ENCODE assay signal across 1 cellular context in the genomic region with DNA sequence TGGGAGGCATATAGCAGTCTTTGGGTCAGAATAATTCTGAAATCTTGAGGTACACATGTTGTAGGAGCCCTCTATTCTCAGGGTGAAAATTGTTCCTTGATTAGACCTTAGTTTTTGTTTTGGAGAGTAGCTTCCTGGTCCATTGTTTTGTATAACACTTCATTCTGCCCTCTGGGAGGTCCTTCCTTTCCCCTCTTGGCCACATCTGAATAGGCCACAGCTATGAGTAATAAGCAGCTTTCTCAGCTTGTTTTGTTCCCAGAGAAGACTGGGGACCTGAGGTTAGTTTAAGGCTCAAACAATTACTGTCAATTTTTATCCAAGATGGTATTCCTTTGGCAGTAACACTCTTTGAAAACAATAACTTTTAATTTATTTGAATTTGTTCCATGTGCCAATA.
TF ChIP-seq lines count a peak whose summit lies in the region.

No MANE protein-coding gene starts in this region.

TF ChIP-seq in GM23338, 12 proteins besides CTCF, POLR2A, EP300 and RAD21 (continued from another document):
- TF ChIP-seq JUNB (IDR thresholded peaks at IDR 0.05; ENCODE audit: unreplicated experiment) (no peak), POLR2AphosphoS5 (IDR thresholded peaks at IDR 0.05; ENCODE audit: low read depth) (no peak), CREB1 (CRISPR knock-in tag; IDR thresholded peaks at IDR 0.05; ENCODE audit: low read depth) (no peak)
- TF ChIP-seq, protein P1, sequence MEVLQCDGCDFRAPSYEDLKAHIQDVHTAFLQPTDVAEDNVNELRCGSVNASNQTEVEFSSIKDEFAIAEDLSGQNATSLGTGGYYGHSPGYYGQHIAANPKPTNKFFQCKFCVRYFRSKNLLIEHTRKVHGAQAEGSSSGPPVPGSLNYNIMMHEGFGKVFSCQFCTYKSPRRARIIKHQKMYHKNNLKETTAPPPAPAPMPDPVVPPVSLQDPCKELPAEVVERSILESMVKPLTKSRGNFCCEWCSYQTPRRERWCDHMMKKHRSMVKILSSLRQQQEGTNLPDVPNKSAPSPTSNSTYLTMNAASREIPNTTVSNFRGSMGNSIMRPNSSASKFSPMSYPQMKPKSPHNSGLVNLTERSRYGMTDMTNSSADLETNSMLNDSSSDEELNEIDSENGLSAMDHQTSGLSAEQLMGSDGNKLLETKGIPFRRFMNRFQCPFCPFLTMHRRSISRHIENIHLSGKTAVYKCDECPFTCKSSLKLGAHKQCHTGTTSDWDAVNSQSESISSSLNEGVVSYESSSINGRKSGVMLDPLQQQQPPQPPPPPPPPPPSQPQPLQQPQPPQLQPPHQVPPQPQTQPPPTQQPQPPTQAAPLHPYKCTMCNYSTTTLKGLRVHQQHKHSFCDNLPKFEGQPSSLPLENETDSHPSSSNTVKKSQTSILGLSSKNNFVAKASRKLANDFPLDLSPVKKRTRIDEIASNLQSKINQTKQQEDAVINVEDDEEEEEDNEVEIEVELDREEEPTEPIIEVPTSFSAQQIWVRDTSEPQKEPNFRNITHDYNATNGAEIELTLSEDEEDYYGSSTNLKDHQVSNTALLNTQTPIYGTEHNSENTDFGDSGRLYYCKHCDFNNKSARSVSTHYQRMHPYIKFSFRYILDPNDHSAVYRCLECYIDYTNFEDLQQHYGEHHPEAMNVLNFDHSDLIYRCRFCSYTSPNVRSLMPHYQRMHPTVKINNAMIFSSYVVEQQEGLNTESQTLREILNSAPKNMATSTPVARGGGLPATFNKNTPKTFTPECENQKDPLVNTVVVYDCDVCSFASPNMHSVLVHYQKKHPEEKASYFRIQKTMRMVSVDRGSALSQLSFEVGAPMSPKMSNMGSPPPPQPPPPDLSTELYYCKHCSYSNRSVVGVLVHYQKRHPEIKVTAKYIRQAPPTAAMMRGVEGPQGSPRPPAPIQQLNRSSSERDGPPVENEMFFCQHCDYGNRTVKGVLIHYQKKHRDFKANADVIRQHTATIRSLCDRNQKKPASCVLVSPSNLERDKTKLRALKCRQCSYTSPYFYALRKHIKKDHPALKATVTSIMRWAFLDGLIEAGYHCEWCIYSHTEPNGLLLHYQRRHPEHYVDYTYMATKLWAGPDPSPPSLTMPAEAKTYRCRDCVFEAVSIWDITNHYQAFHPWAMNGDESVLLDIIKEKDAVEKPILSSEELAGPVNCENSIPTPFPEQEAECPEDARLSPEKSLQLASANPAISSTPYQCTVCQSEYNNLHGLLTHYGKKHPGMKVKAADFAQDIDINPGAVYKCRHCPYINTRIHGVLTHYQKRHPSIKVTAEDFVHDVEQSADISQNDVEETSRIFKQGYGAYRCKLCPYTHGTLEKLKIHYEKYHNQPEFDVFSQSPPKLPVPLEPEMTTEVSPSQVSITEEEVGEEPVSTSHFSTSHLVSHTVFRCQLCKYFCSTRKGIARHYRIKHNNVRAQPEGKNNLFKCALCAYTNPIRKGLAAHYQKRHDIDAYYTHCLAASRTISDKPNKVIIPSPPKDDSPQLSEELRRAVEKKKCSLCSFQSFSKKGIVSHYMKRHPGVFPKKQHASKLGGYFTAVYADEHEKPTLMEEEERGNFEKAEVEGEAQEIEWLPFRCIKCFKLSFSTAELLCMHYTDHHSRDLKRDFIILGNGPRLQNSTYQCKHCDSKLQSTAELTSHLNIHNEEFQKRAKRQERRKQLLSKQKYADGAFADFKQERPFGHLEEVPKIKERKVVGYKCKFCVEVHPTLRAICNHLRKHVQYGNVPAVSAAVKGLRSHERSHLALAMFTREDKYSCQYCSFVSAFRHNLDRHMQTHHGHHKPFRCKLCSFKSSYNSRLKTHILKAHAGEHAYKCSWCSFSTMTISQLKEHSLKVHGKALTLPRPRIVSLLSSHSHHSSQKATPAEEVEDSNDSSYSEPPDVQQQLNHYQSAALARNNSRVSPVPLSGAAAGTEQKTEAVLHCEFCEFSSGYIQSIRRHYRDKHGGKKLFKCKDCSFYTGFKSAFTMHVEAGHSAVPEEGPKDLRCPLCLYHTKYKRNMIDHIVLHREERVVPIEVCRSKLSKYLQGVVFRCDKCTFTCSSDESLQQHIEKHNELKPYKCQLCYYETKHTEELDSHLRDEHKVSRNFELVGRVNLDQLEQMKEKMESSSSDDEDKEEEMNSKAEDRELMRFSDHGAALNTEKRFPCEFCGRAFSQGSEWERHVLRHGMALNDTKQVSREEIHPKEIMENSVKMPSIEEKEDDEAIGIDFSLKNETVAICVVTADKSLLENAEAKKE (CRISPR knock-in tag; IDR thresholded peaks at IDR 0.05) = no peak
